19 cellular contexts compared by ENCODE assay signal in genomic region chr7:133741078-133741477, GRCh38.
DNase-seq lines count a peak whose midpoint lies in the region; ATAC-seq and TF ChIP-seq lines count a peak whose summit lies in the region.
"Had no signal": no experiment of that assay in that cellular context is flagged by ENCODE, and none has a peak within 500 bp of the region (broad histone marks: within the 10 kb centered on the region; RNA-seq: fewer than 3 reads in every experiment).

No MANE protein-coding gene starts in this region.

- H4K20me1 ChIP-seq in GM23338 (replicated peaks; ENCODE audit: insufficient read depth) = no peaks in the 10 kb centered on the region
- H4K20me1 ChIP-seq: BLaER1 had no signal

- in situ Hi-C loops in G401 (cut with HindIII; ENCODE audit: low sequenced_read_pairs) = no loop called here

- WGBS in thymus = 94% methylated on average over 3 of the region's 3 CpGs

- H3K9me2 ChIP-seq in GM23338 (ENCODE audit: insufficient read depth) = no peaks in the 10 kb centered on the region

- intact Hi-C loops in activated CD4-positive, alpha-beta T cell treated with anti-CD3 and anti-CD28 coated beads, Interleukin-2, amount 10 ng/mL, durations not matched to agents 24 days and 14 days (cut with micrococcal nuclease) = no loop called here

- no peaks in the 10 kb centered on the region for H3K27me3 Mint-ChIP-seq in GM23338 (ENCODE audit: insufficient read depth, low read depth, poor library complexity)
- H3K27me3 Mint-ChIP-seq in WTC11 (ENCODE audit: low read depth) = no peaks in the 10 kb centered on the region
- H3K27me3 Mint-ChIP-seq in activated CD4-positive, alpha-beta T cell treated with anti-CD3 and anti-CD28 coated beads, Interleukin-2, amount 10 ng/mL, durations not matched to agents 24 days and 14 days = no peaks in the 10 kb centered on the region
- H3K27me3 Mint-ChIP-seq: B cell; CD4-positive, CD25-positive, alpha-beta regulatory T cell had no signal

- H3K4me2 ChIP-seq in GM23338 = no peak overlapping the region
- H3K4me2 ChIP-seq: BLaER1 had no signal

- no peaks in the 10 kb centered on the region for H3K9me3 ChIP-seq in thymus (ENCODE audit: control insufficient read depth)
- H3K9me3 ChIP-seq: BLaER1, Caco-2 had no signal

- H3K27me3 ChIP-seq in GM23338 (ENCODE audit: insufficient read depth) = no peaks in the 10 kb centered on the region
- H3K27me3 ChIP-seq in thymus (ENCODE audit: control insufficient read depth, insufficient read depth) = no peaks in the 10 kb centered on the region
- H3K27me3 ChIP-seq: BLaER1 had no signal

- peaks cover 26% of the 10 kb centered on the region for H3K4me1 ChIP-seq in GM23338 (ENCODE audit: insufficient read depth)
- H3K4me1 ChIP-seq in thymus (ENCODE audit: control insufficient read depth, insufficient read depth, low read length) = no peaks in the 10 kb centered on the region
- H3K4me1 ChIP-seq: BLaER1, Caco-2 had no signal

- ATAC-seq in GM23338 = peak; percentile 67
- peak; percentile 60; the same call in 1 of the 2 replicates for ATAC-seq in WTC11
- ATAC-seq: CD8-positive, alpha-beta T cell; GM12878; HCT116 had no signal

- H3K4me1 Mint-ChIP-seq in GM23338 (peaks cover 36% of the 10 kb centered on the region), WTC11 (peaks cover 34% of the 10 kb centered on the region)
- no peaks in the 10 kb centered on the region for H3K4me1 Mint-ChIP-seq in activated CD4-positive, alpha-beta T cell treated with anti-CD3 and anti-CD28 coated beads, Interleukin-2, amount 10 ng/mL, durations not matched to agents 24 days and 14 days

- POLR2A ChIA-PET in WTC11 (lab: Charles Lee) = no interaction called here

- H3K27ac Mint-ChIP-seq in GM23338 (no peak overlapping the region), WTC11 (no peak overlapping the region)
- H3K27ac Mint-ChIP-seq in activated CD4-positive, alpha-beta T cell treated with anti-CD3 and anti-CD28 coated beads, Interleukin-2, amount 10 ng/mL, durations not matched to agents 24 days and 14 days = no peak overlapping the region
- H3K27ac Mint-ChIP-seq: B cell; CD4-positive, CD25-positive, alpha-beta regulatory T cell; CD8-positive, alpha-beta T cell had no signal

- H2AFZ ChIP-seq in GM23338 = no peak overlapping the region
- H2AFZ ChIP-seq: GM23248 had no signal

- H3K4me3 Mint-ChIP-seq in GM23338 = no peak overlapping the region
- no peak overlapping the region for H3K4me3 Mint-ChIP-seq in WTC11
- no peak overlapping the region for H3K4me3 Mint-ChIP-seq in activated CD4-positive, alpha-beta T cell treated with anti-CD3 and anti-CD28 coated beads, Interleukin-2, amount 10 ng/mL, durations not matched to agents 24 days and 14 days
- H3K4me3 Mint-ChIP-seq: B cell; CD4-positive, CD25-positive, alpha-beta regulatory T cell; CD8-positive, alpha-beta T cell; H9 had no signal

- H3K27ac ChIP-seq in GM23338 (ENCODE audit: low read depth) (no peak overlapping the region), thymus (ENCODE audit: low read depth) (peak overlapping the region; percentile 64)
- H3K27ac ChIP-seq: BLaER1, C4-2B, GM23248 had no signal

- H3K9me3 Mint-ChIP-seq in GM23338 (no peaks in the 10 kb centered on the region), WTC11 (no peaks in the 10 kb centered on the region)
- no peaks in the 10 kb centered on the region for H3K9me3 Mint-ChIP-seq in activated CD4-positive, alpha-beta T cell treated with anti-CD3 and anti-CD28 coated beads, Interleukin-2, amount 10 ng/mL, durations not matched to agents 24 days and 14 days
- H3K9me3 Mint-ChIP-seq: CD4-positive, CD25-positive, alpha-beta regulatory T cell; CD8-positive, alpha-beta T cell; H9 had no signal

- peak; percentile 37 for DNase-seq in G401 (ENCODE audit: low spot score)
- DNase-seq in GM23338 (ENCODE audit: low spot score) = no peak
- no peak for DNase-seq in WTC11 (ENCODE audit: low spot score)
- no peak for DNase-seq in activated CD4-positive, alpha-beta T cell treated with anti-CD3 and anti-CD28 coated beads, Interleukin-2, amount 10 ng/mL, durations not matched to agents 24 days and 14 days
- DNase-seq in HT-29 (ENCODE audit: low spot score) = no peak
- DNase-seq: Caco-2; CD8-positive, alpha-beta T cell; DMS153; DND-41; GDM1; GM23248; H9 had no signal

- no peaks in the 10 kb centered on the region for H3K36me3 Mint-ChIP-seq in GM23338 (ENCODE audit: low read depth)
- no peaks in the 10 kb centered on the region for H3K36me3 Mint-ChIP-seq in WTC11
- H3K36me3 Mint-ChIP-seq in activated CD4-positive, alpha-beta T cell treated with anti-CD3 and anti-CD28 coated beads, Interleukin-2, amount 10 ng/mL, durations not matched to agents 24 days and 14 days (ENCODE audit: low read depth) = no peaks in the 10 kb centered on the region
- H3K36me3 Mint-ChIP-seq: CD8-positive, alpha-beta T cell had no signal

- H3K79me2 ChIP-seq in GM23338 (replicated peaks; ENCODE audit: insufficient read depth) = no peaks in the 10 kb centered on the region

- H3K4me3 ChIP-seq in GM23338 (no peak overlapping the region), thymus (ENCODE audit: low read length) (no peak overlapping the region)
- H3K4me3 ChIP-seq: BLaER1, GM12878, GM23248 had no signal

- TF ChIP-seq CTCF in GM23338 (conservative IDR thresholded peaks at IDR 0.05; ENCODE audit: low read depth in 2 of 2) (no peak), WTC11 (IDR thresholded peaks at IDR 0.05) (no peak)

- CTCF ChIA-PET in WTC11 (lab: Charles Lee) = no interaction called here

- no peaks in the 10 kb centered on the region for H3F3A ChIP-seq in GM23338 (replicated peaks; ENCODE audit: low read depth)

- no peaks in the 10 kb centered on the region for H3K36me3 ChIP-seq in GM23338 (ENCODE audit: insufficient read depth)
- no peaks in the 10 kb centered on the region for H3K36me3 ChIP-seq in thymus (ENCODE audit: control insufficient read depth, insufficient read depth)
- H3K36me3 ChIP-seq: BLaER1 had no signal

TF ChIP-seq in GM23338, 12 proteins besides CTCF, POLR2A, EP300 and RAD21 (continues in another document):
- no peak for TF ChIP-seq ZNF114 (CRISPR knock-in tag; IDR thresholded peaks at IDR 0.05)

TF ChIP-seq in WTC11, 78 proteins besides CTCF, POLR2A, EP300 and RAD21:
- TF ChIP-seq ZNF263 (CRISPR knock-in tag; IDR thresholded peaks at IDR 0.05; ENCODE audit: low read depth) = no peak
- TF ChIP-seq SMAD4 (CRISPR knock-in tag; IDR thresholded peaks at IDR 0.05) = no peak
- no peak for TF ChIP-seq CBFB (CRISPR knock-in tag; IDR thresholded peaks at IDR 0.05; ENCODE audit: low read depth)
- no peak for TF ChIP-seq GABPB1 (CRISPR knock-in tag; IDR thresholded peaks at IDR 0.05)
- no peak for TF ChIP-seq ATF3 (CRISPR knock-in tag; conservative IDR thresholded peaks at IDR 0.05)
- TF ChIP-seq, protein P1, sequence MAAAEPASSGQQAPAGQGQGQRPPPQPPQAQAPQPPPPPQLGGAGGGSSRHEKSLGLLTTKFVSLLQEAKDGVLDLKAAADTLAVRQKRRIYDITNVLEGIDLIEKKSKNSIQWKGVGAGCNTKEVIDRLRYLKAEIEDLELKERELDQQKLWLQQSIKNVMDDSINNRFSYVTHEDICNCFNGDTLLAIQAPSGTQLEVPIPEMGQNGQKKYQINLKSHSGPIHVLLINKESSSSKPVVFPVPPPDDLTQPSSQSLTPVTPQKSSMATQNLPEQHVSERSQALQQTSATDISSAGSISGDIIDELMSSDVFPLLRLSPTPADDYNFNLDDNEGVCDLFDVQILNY (CRISPR knock-in tag; IDR thresholded peaks at IDR 0.05) = no peak
- TF ChIP-seq ZNF232 (CRISPR knock-in tag; IDR thresholded peaks at IDR 0.05) = no peak
- TF ChIP-seq MYBL2 (CRISPR knock-in tag; IDR thresholded peaks at IDR 0.05) = no peak
- TF ChIP-seq, protein P2, sequence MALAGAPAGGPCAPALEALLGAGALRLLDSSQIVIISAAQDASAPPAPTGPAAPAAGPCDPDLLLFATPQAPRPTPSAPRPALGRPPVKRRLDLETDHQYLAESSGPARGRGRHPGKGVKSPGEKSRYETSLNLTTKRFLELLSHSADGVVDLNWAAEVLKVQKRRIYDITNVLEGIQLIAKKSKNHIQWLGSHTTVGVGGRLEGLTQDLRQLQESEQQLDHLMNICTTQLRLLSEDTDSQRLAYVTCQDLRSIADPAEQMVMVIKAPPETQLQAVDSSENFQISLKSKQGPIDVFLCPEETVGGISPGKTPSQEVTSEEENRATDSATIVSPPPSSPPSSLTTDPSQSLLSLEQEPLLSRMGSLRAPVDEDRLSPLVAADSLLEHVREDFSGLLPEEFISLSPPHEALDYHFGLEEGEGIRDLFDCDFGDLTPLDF (CRISPR knock-in tag; IDR thresholded peaks at IDR 0.05) = no peak
- TF ChIP-seq ZBTB21 (CRISPR knock-in tag; IDR thresholded peaks at IDR 0.05; ENCODE audit: borderline replicate concordance) = no peak
- TF ChIP-seq ETV6 (CRISPR knock-in tag; IDR thresholded peaks at IDR 0.05) = no peak
- TF ChIP-seq PRRX2 (CRISPR knock-in tag; IDR thresholded peaks at IDR 0.05) = no peak
- no peak for TF ChIP-seq ZSCAN18 (CRISPR knock-in tag; IDR thresholded peaks at IDR 0.05)
- TF ChIP-seq RELA (CRISPR knock-in tag; IDR thresholded peaks at IDR 0.05; ENCODE audit: borderline replicate concordance) = no peak
